33 cellular contexts compared by ENCODE assay signal in the genomic region with DNA sequence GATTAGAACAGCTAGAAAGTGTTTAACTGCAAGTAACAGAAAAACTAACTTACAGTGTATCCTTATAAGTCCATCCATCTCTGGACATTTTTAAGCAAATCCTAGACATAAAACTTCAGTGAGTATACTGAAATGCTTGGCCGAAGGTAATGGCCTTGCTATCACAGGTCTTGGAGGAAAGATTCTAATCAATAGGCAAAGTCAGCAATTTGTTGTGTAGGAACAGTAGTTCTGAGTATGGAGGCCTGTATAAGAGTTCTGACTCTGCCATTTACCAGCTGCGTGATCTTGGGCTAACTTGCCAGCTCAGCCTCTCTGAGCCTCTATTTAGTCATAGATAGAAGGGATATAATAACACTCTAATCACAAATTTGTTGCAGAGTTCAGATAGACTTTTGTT.
DNase-seq lines count a peak whose midpoint lies in the region; ATAC-seq, FAIRE-seq and TF ChIP-seq lines count a peak whose summit lies in the region.
"Had no signal": no experiment of that assay in that cellular context is flagged by ENCODE, and none has a peak within 500 bp of the region (broad histone marks: within the 10 kb centered on the region; RNA-seq: fewer than 3 reads in every experiment).

No MANE protein-coding gene starts in this region.

- POLR2A ChIA-PET in HepG2 (lab: Yijun Ruan, JAX) (no interaction called here), IMR-90 (lab: Charles Lee; ENCODE audit: unreplicated experiment) (no interaction called here), K562 (lab: Yijun Ruan, JAX) (no interaction called here)

- H3K4ac ChIP-seq in IMR-90 (ENCODE audit: low read depth, low read length) = no peak overlapping the region

- H3K79me1 ChIP-seq in IMR-90 (ENCODE audit: low read depth in 1 of 2, low read length in 2 of 2) = no peaks in the 10 kb centered on the region

- H4K8ac ChIP-seq in IMR-90 (ENCODE audit: low read depth in 2 of 2, low read length in 2 of 2) = no peak overlapping the region

- H3K56ac ChIP-seq in IMR-90 (ENCODE audit: extremely low read depth, insufficient read depth, low read length) = no peak overlapping the region

- no peak for TF ChIP-seq CTCF in HepG2 (CRISPR knock-in tag; IDR thresholded peaks at IDR 0.05)
- TF ChIP-seq CTCF in right lobe of liver (IDR thresholded peaks at IDR 0.05) = no peak
- TF ChIP-seq CTCF in IMR-90 (conservative IDR thresholded peaks at IDR 0.05; ENCODE audit: low read depth, low read length) = no peak
- no peak for TF ChIP-seq CTCF in K562 (IDR thresholded peaks at IDR 0.05 in 2 of 3, conservative IDR thresholded peaks at IDR 0.05 in 1 of 3; ENCODE audit: insufficient read depth in 2 of 3, low read depth in 1 of 3, low read length in 3 of 3)

- no peak overlapping the region for H2AK5ac ChIP-seq in IMR-90 (ENCODE audit: low read depth, low read length)

- FAIRE-seq in HepG2 (lab: Jason Lieb, UNC) = no peak
- FAIRE-seq in K562 (lab: Jason Lieb, UNC) = no peak
- FAIRE-seq: A204.1, A549, D721Med had no signal

- BruUV-seq in HepG2 (replicated peaks; lab: Mats Ljungman, UMichigan) = no TSS peak
- no TSS peak for BruUV-seq in IMR-90 (replicated peaks; lab: Mats Ljungman, UMichigan)
- BruUV-seq in K562 (replicated peaks; lab: Mats Ljungman, UMichigan) = no TSS peak

- H3K4me3 ChIP-seq in HepG2 (replicated peaks in 1 of 3; ENCODE audit: insufficient read depth in 1 of 3, low read depth in 2 of 3, low read length in 3 of 3) (no peak overlapping the region), right lobe of liver (no peak overlapping the region), IMR-90 (ENCODE audit: insufficient read depth, low read depth, low read length) (no peak overlapping the region), K562 (no peak overlapping the region)
- H3K4me3 ChIP-seq: A549; BLaER1; BLaER1 treated with 17β-estradiol and CSF1 and Interleukin-3, amounts not matched to agents 10 nM and 100 nM had no signal

- ATAC-seq in HepG2 (no peak), right lobe of liver (no peak), IMR-90 (ENCODE audit: low read depth) (no peak), K562 (no peak)
- ATAC-seq: A549; CD8-positive, alpha-beta T cell had no signal

- no peak overlapping the region for H2BK20ac ChIP-seq in IMR-90 (ENCODE audit: low read depth, low read length)

- no peak overlapping the region for H2AK9ac ChIP-seq in IMR-90 (replicated peaks; ENCODE audit: low read depth, low read length, poor library complexity)

- TF ChIP-seq RAD21 in HepG2 (CRISPR knock-in tag; IDR thresholded peaks at IDR 0.05) = no peak
- no peak for TF ChIP-seq RAD21 in IMR-90 (IDR thresholded peaks at IDR 0.05; ENCODE audit: low read length)
- no peak for TF ChIP-seq RAD21 in K562 (CRISPR knock-in tag; conservative IDR thresholded peaks at IDR 0.05 in 1 of 2, IDR thresholded peaks at IDR 0.05 in 1 of 2)

- H3K79me2 ChIP-seq in HepG2 (ENCODE audit: insufficient read depth, low read length) (no peaks in the 10 kb centered on the region), K562 (ENCODE audit: control insufficient read depth, insufficient read depth, low read length) (no peaks in the 10 kb centered on the region)

- no peaks in the 10 kb centered on the region for H3K27me3 ChIP-seq in HepG2 (ENCODE audit: control insufficient read depth in 1 of 2, insufficient read depth in 2 of 2, low read length in 2 of 2)
- H3K27me3 ChIP-seq in right lobe of liver = no peaks in the 10 kb centered on the region
- H3K27me3 ChIP-seq in IMR-90 (ENCODE audit: control insufficient read depth, insufficient read depth, low read length) = no peaks in the 10 kb centered on the region
- H3K27me3 ChIP-seq in K562 (ENCODE audit: control insufficient read depth in 2 of 2, insufficient read depth in 2 of 2, low read length in 2 of 2) = no peaks in the 10 kb centered on the region
- H3K27me3 ChIP-seq: BE2C; BLaER1; BLaER1 treated with 17β-estradiol and CSF1 and Interleukin-3, amounts not matched to agents 10 nM and 100 nM had no signal

- no peaks in the 10 kb centered on the region for H4K20me1 ChIP-seq in HepG2 (ENCODE audit: insufficient read depth, low read length)
- H4K20me1 ChIP-seq in IMR-90 (ENCODE audit: insufficient read depth, low read length) = no peaks in the 10 kb centered on the region
- H4K20me1 ChIP-seq in K562 (replicated peaks; ENCODE audit: control insufficient read depth, insufficient read depth, low read length) = no peaks in the 10 kb centered on the region
- H4K20me1 ChIP-seq: BLaER1; BLaER1 treated with 17β-estradiol and CSF1 and Interleukin-3, amounts not matched to agents 10 nM and 100 nM had no signal

- H2BK15ac ChIP-seq in IMR-90 (ENCODE audit: low read depth, low read length) = no peak overlapping the region

- DNase-seq in HepG2 (ENCODE audit: low spot score) (no peak), right lobe of liver (no peak), IMR-90 (no peak), K562 (ENCODE audit: extremely low read depth in 1 of 4, low spot score in 3 of 4) (no peak), erythroblast (lab: John Stamatoyannopoulos, UW) (no peak)
- DNase-seq in activated naive CD4-positive, alpha-beta T cell treated with Interleukin-2 at 50 U/mL for 16 hours = no peak
- DNase-seq: 8988T; ACHN; AML-193; BE2C; C1 segment of cervical spinal cord; Caco-2; Calu3; CD4-positive, alpha-beta memory T cell; CD4-positive, alpha-beta T cell; CD4-positive, CD25-positive, alpha-beta regulatory T cell; CD8-positive, alpha-beta memory T cell; CD8-positive, alpha-beta T cell; COR-L47; DMS 273 treated with DMSO at 0.1 percent for 48 hours; DMS153; DMS53; DMS79; DMS79 treated with DMSO at 0.1 percent for 48 hours; DND-41; EL had no signal

- H2BK5ac ChIP-seq in IMR-90 (ENCODE audit: low read depth, low read length, poor library complexity, severe bottlenecking) = no peak overlapping the region

- in situ Hi-C loops in HepG2 (cut with HindIII; ENCODE audit: extremely low pct_ligation_motif_present, low pct_unique_long_range_greater_than_20kb) (no loop called here), IMR-90 (cut with MboI; ENCODE audit: low sequenced_read_pairs) (no loop called here), K562 (cut with MboI) (no loop called here)

- dilution Hi-C loops in IMR-90 (cut with HindIII; ENCODE audit: low sequenced_read_pairs, unreplicated experiment) = no loop called here

- no peak overlapping the region for H3K4me2 ChIP-seq in HepG2 (ENCODE audit: low read depth, low read length)
- H3K4me2 ChIP-seq in IMR-90 (ENCODE audit: low read depth, low read length) = no peak overlapping the region
- no peak overlapping the region for H3K4me2 ChIP-seq in K562 (ENCODE audit: insufficient read depth, low read length)
- H3K4me2 ChIP-seq: A549; BLaER1; BLaER1 treated with 17β-estradiol and CSF1 and Interleukin-3, amounts not matched to agents 10 nM and 100 nM had no signal

- H2AFZ ChIP-seq in HepG2 (ENCODE audit: low read length) (no peak overlapping the region), IMR-90 (replicated peaks; ENCODE audit: low read length, poor library complexity) (no peak overlapping the region), K562 (ENCODE audit: low read depth, low read length) (no peak overlapping the region)

- intact Hi-C loops in HepG2 (cut with micrococcal nuclease; ENCODE audit: unreplicated experiment) = no loop called here
- intact Hi-C loops in right lobe of liver (cut with DNase I) = no loop called here
- intact Hi-C loops in IMR-90 (cut with micrococcal nuclease) = no loop called here
- intact Hi-C loops in K562 (cut with micrococcal nuclease) = no loop called here

- no peak overlapping the region for H3K23ac ChIP-seq in IMR-90 (ENCODE audit: low read depth, low read length)

- CTCF ChIA-PET in HepG2 (lab: Yijun Ruan, JAX; ENCODE audit: low intra/inter-chr PET ratio, low total read pairs) = no interaction called here
- CTCF ChIA-PET in IMR-90 (lab: Yijun Ruan, JAX) = no interaction called here
- CTCF ChIA-PET in K562 (lab: Yijun Ruan, JAX; ENCODE audit: low intra/inter-chr PET ratio) = no interaction called here

- H3K9ac ChIP-seq in HepG2 (ENCODE audit: insufficient read depth, low read depth, low read length) = no peak overlapping the region
- no peak overlapping the region for H3K9ac ChIP-seq in IMR-90 (ENCODE audit: low read depth, low read length)
- H3K9ac ChIP-seq in K562 (ENCODE audit: insufficient read depth in 1 of 2, low read depth in 2 of 2, low read length in 2 of 2) = no peak overlapping the region
- H3K9ac ChIP-seq: BLaER1; BLaER1 treated with 17β-estradiol and CSF1 and Interleukin-3, amounts not matched to agents 10 nM and 100 nM had no signal

- H4K91ac ChIP-seq in IMR-90 (ENCODE audit: insufficient read depth, low read depth, low read length) = no peak overlapping the region

- H3K4me1 ChIP-seq in HepG2 (ENCODE audit: insufficient read depth, low read length) = no peaks in the 10 kb centered on the region
- H3K4me1 ChIP-seq in right lobe of liver = no peaks in the 10 kb centered on the region
- no peaks in the 10 kb centered on the region for H3K4me1 ChIP-seq in IMR-90 (ENCODE audit: control insufficient read depth, insufficient read depth, low read length)
- no peaks in the 10 kb centered on the region for H3K4me1 ChIP-seq in K562 (replicated peaks in 1 of 2; ENCODE audit: control insufficient read depth in 2 of 2, insufficient read depth in 2 of 2, low read length in 2 of 2)
- H3K4me1 ChIP-seq: A549; BE2C; BLaER1; BLaER1 treated with 17β-estradiol and CSF1 and Interleukin-3, amounts not matched to agents 10 nM and 100 nM; Caco-2 had no signal

- H3K9me3 ChIP-seq in HepG2 (ENCODE audit: low read length) (no peaks in the 10 kb centered on the region), right lobe of liver (no peaks in the 10 kb centered on the region), IMR-90 (ENCODE audit: control insufficient read depth, insufficient read depth, low read length) (peaks cover 2% of the 10 kb centered on the region; the same call in 1 of the 2 replicates), K562 (replicated peaks; ENCODE audit: control insufficient read depth, insufficient read depth, low read depth, low read length) (no peaks in the 10 kb centered on the region)
- H3K9me3 ChIP-seq: A549; BE2C; BLaER1; BLaER1 treated with 17β-estradiol and CSF1 and Interleukin-3, amounts not matched to agents 10 nM and 100 nM; Caco-2 had no signal

- H3K9me1 ChIP-seq in IMR-90 (ENCODE audit: insufficient read depth, low read length) (no peaks in the 10 kb centered on the region), K562 (ENCODE audit: control insufficient read depth, insufficient read depth, low read length) (no peaks in the 10 kb centered on the region)

- H3K18ac ChIP-seq in IMR-90 (ENCODE audit: low read depth, low read length) = no peak overlapping the region

- no peak for TF ChIP-seq POLR2A in HepG2 (IDR thresholded peaks at IDR 0.05; ENCODE audit: insufficient read depth in 1 of 2, low read depth in 2 of 2, low read length in 2 of 2)
- no peak for TF ChIP-seq POLR2A in right lobe of liver (IDR thresholded peaks at IDR 0.05)
- TF ChIP-seq POLR2A in IMR-90 (IDR thresholded peaks at IDR 0.05; ENCODE audit: low read depth, low read length) = no peak
- TF ChIP-seq POLR2A in K562 (conservative IDR thresholded peaks at IDR 0.05) = no peak
- TF ChIP-seq POLR2A in erythroblast (IDR thresholded peaks at IDR 0.05; ENCODE audit: low read length) = no peak

- no peak overlapping the region for H3K14ac ChIP-seq in IMR-90 (replicated peaks; ENCODE audit: low read depth, low read length)

- no peak overlapping the region for H4K5ac ChIP-seq in IMR-90 (ENCODE audit: low read depth, low read length)

- WGBS in HepG2 (ENCODE audit: low lambda C conversion rate) = 0% methylated on average over 2 of the region's 2 CpGs
- 43% methylated on average over 2 of the region's 2 CpGs for WGBS in right lobe of liver (ENCODE audit: insufficient coverage, low coverage, low lambda C conversion rate, missing lambda C conversion rate)
- no CpG with 5 or more reads among the region's 2 CpGs for WGBS in IMR-90 (ENCODE audit: extremely low coverage in 2 of 2, insufficient read length in 1 of 2), 2 experiments
- WGBS in K562 (ENCODE audit: insufficient coverage, low coverage, missing lambda C conversion rate) = 5% methylated on average over 2 of the region's 2 CpGs

- no peak overlapping the region for H2BK120ac ChIP-seq in IMR-90 (ENCODE audit: low read depth, low read length)

- no peak for TF ChIP-seq EP300 in HepG2 (IDR thresholded peaks at IDR 0.05; ENCODE audit: low read depth in 2 of 2, low read length in 2 of 2)
- no peak for TF ChIP-seq EP300 in HepG2 (CRISPR knock-in tag; IDR thresholded peaks at IDR 0.05; ENCODE audit: borderline replicate concordance)
- no peak for TF ChIP-seq EP300 in K562 (IDR thresholded peaks at IDR 0.05; ENCODE audit: low read length)

- H3K27ac ChIP-seq in HepG2 (ENCODE audit: extremely low read length, insufficient read depth, low read length) = no peak overlapping the region
- no peak overlapping the region for H3K27ac ChIP-seq in right lobe of liver
- no peak overlapping the region for H3K27ac ChIP-seq in IMR-90 (ENCODE audit: insufficient read depth, low read length)
- H3K27ac ChIP-seq in K562 (ENCODE audit: extremely low read depth, low read depth, low read length) = no peak overlapping the region
- H3K27ac ChIP-seq: 22Rv1; A549; BLaER1; BLaER1 treated with 17β-estradiol and CSF1 and Interleukin-3, amounts not matched to agents 10 nM and 100 nM; C4-2B had no signal

- H3K36me3 ChIP-seq in HepG2 (replicated peaks in 1 of 2; ENCODE audit: control insufficient read depth in 1 of 2, insufficient read depth in 2 of 2, low read length in 2 of 2) (no peaks in the 10 kb centered on the region), right lobe of liver (no peaks in the 10 kb centered on the region), IMR-90 (ENCODE audit: control insufficient read depth, insufficient read depth, low read length) (no peaks in the 10 kb centered on the region), K562 (ENCODE audit: control insufficient read depth, insufficient read depth, low read length) (no peaks in the 10 kb centered on the region)
- H3K36me3 ChIP-seq: BE2C; BLaER1; BLaER1 treated with 17β-estradiol and CSF1 and Interleukin-3, amounts not matched to agents 10 nM and 100 nM had no signal
